ENCODE assay signal across 8 cellular contexts in the genomic region with DNA sequence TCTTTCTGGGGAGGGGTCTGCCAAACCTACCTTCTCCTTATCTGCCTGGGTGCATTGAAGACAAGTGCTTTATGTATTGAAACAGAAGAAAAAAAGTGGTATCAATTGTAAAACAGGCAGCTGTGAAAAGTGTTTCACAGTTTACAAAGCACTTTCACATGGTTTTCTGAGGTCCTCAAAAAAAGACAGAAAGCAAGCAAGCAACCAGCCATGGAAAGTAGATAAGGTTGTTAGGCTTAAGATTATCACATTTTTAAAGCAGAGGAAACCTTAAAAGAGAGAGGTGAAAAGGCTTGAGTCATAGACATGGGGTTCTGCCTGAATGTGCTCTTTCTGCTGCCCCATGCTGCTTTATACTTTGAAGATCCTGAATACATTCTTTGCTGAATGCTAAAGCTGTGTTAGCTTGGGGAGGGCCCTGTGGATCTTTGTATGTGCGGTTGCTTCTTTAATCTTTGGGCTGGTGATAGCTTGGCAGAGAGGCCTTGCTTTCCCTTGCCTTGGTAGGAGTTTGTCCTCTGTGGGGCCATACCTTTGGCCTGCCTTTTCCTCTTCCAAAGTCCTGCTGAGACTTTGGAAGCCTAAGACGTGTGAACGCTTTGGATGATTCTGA. TPM values are rescaled to one million over a fixed set of nuclear protein-coding genes. Genes with fewer than 3 reads are reported as not detected.
DNase-seq lines count a peak whose midpoint lies in the region; ATAC-seq and TF ChIP-seq lines count a peak whose summit lies in the region.

No MANE protein-coding gene starts in this region.

- H3K9me3 ChIP-seq in heart right ventricle (no peaks in the 10 kb centered on the region), lower lobe of right lung (no peaks in the 10 kb centered on the region), uterus (no peaks in the 10 kb centered on the region)

- H3K27me3 ChIP-seq in heart right ventricle (no peaks in the 10 kb centered on the region), lower lobe of right lung (ENCODE audit: low read depth) (no peaks in the 10 kb centered on the region), uterus (no peaks in the 10 kb centered on the region)

- ATAC-seq in heart right ventricle = no peak
- ATAC-seq in Right ventricle myocardium inferior = no peak
- no peak for ATAC-seq in lower lobe of right lung
- ATAC-seq in HG03159 (IDR thresholded peaks at IDR 0.05; ENCODE audit: unreplicated experiment) = no peak

- TF ChIP-seq POLR2A in uterus (IDR thresholded peaks at IDR 0.05) = no peak

- intact Hi-C loops in heart right ventricle (cut with DNase I) = loop anchor here in 8 of 10 donors (2.0 to 10.0 kb wide), 12 partner anchors 34 to 187 kb away; a partner anchor contains a TSS
- intact Hi-C loops in Right ventricle myocardium inferior (cut with DNase I) = loop anchor here (2.0 to 10.0 kb wide), 3 partner anchors 121 to 234 kb away; no protein-coding TSS in a partner anchor
- intact Hi-C loops in lower lobe of right lung (cut with DNase I) = no loop called here
- intact Hi-C loops in uterus (cut with DNase I; ENCODE audit: low total_unique reads) = no loop called here

- H3K36me3 ChIP-seq in heart right ventricle (peaks cover 0 to 15% (median 0%) of the 10 kb centered on the region in 9 donors), lower lobe of right lung (peaks cover 7% of the 10 kb centered on the region), uterus (no peaks in the 10 kb centered on the region)

- WGBS in heart right ventricle, 2 donors = 52 to 63% methylated on average over 3 of the region's 3 CpGs

- H3K4me1 ChIP-seq in heart right ventricle = peaks cover 2 to 71% (median 55%) of the 10 kb centered on the region in 9 donors
- H3K4me1 ChIP-seq in lower lobe of right lung = peaks cover 56% of the 10 kb centered on the region
- peaks cover 5 to 6% of the 10 kb centered on the region in 2 donors for H3K4me1 ChIP-seq in uterus

- TF ChIP-seq CTCF in heart right ventricle (IDR thresholded peaks at IDR 0.05) (no peak), lower lobe of right lung (IDR thresholded peaks at IDR 0.05) (no peak), uterus (IDR thresholded peaks at IDR 0.05) (no peak)

- H3K4me3 ChIP-seq in heart right ventricle = peak overlapping the region in 9 of 10 donors; percentile 73 to 96 (median 83)
- H3K4me3 ChIP-seq in lower lobe of right lung = peak overlapping the region; percentile 79
- peak overlapping the region; percentile 73 to 85 for H3K4me3 ChIP-seq in uterus

- no peak for DNase-seq in heart right ventricle
- no peak for DNase-seq in Right ventricle myocardium inferior (ENCODE audit: missing footprints)
- DNase-seq in astrocyte of the hippocampus (ENCODE audit: low read depth, low spot score) = peak; percentile 62
- DNase-seq in lower lobe of right lung = no peak
- DNase-seq in uterus = no peak
- DNase-seq in SKM-1 treated with dmso at 0.1 percent for 144 hours (lab: John Stamatoyannopoulos, UW; ENCODE audit: unreplicated experiment) = no peak
- DNase-seq in NAMALWA (ENCODE audit: low spot score) = no peak

- H3K27ac ChIP-seq in heart right ventricle (peak overlapping the region in 9 of 10 donors; percentile 24 to 97 (median 92)), lower lobe of right lung (peak overlapping the region; percentile 91), uterus (peak overlapping the region; percentile 91 to 94)

RNA-seq across cellular contexts. Expression of a gene that starts 2.6 kb away (rescaled TPM):
- total RNA-seq in heart right ventricle = 10 to 100 TPM; 11.3 to 44.8 (median 15.7) TPM
- polyA plus RNA-seq in heart right ventricle = 1 to 10 TPM; 6.2 to 7.8 TPM
- 18.0 TPM for total RNA-seq in Right ventricle myocardium inferior
- 25.7 TPM for total RNA-seq in lower lobe of right lung
- 10 to 100 TPM; 14.3 to 66.9 (median 32.3) TPM for total RNA-seq in uterus

Comparison
In these comparisons a context has a peak if more than half of its experiments do, and no peak if none do; other contexts are left out.
1. intact Hi-C loops: an anchor here in heart right ventricle (2.0 to 10.0 kb wide) and Right ventricle myocardium inferior (2.0 to 10.0 kb wide); none called in lower lobe of right lung and uterus.